Comparison of ENCODE assay signal across 16 cellular contexts in the genomic region with DNA sequence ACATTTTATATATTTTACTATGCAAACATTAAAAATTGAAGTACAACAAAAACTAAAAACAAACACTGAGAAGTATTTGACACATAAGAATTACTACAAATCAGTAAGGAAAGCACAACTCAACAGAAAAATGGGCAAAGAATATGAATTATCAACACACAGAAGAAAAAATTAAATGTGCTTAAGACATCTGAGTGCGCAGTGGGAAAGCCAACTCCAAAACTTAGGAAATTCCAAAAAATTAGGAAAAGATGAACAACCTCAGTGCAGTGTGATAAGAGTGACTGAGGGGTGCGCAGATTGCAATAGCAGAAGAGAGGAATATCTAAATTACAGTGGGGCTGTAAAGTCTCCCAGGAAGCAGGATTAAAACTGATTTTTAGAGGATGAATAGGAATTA. TPM values are rescaled to one million over a fixed set of nuclear protein-coding genes. Genes with fewer than 3 reads are reported as not detected.
A peak's percentile ranks its signal among the peaks of the same experiment; 100 is the strongest.
DNase-seq lines count a peak whose midpoint lies in the region; ATAC-seq and TF ChIP-seq lines count a peak whose summit lies in the region.
"Had no signal": no experiment of that assay in that cellular context is flagged by ENCODE, and none has a peak within 500 bp of the region (broad histone marks: within the 10 kb centered on the region; RNA-seq: fewer than 3 reads in every experiment).

No MANE protein-coding gene starts in this region.

- no peak for TF ChIP-seq CTCF in 22Rv1 (IDR thresholded peaks at IDR 0.05)
- no peak for TF ChIP-seq CTCF in HCT116 (IDR thresholded peaks at IDR 0.05 in 2 of 3, conservative IDR thresholded peaks at IDR 0.05 in 1 of 3; ENCODE audit: borderline replicate concordance in 1 of 3, insufficient read depth in 1 of 3, low read depth in 2 of 3, low read length in 2 of 3)
- TF ChIP-seq CTCF in osteoblast (IDR thresholded peaks at IDR 0.05; ENCODE audit: extremely low read depth, low read depth, low read length): no peak

- H3K36me3 Mint-ChIP-seq in dendritic cell treated with granulocyte-macrophage colony-stimulating factor and Interleukin-4, amounts not matched to agents 40 ng/mL and 50 ng/mL, for 4 days (ENCODE audit: low read depth): peaks cover 12% of the 10 kb centered on the region
- H3K36me3 Mint-ChIP-seq in naive thymus-derived CD4-positive, alpha-beta T cell: peaks cover 0 to 18% (median 7%) of the 10 kb centered on the region in 5 donors
- peaks cover 17% of the 10 kb centered on the region for H3K36me3 Mint-ChIP-seq in activated CD4-positive, alpha-beta T cell treated with anti-CD3 and anti-CD28 coated beads, Interleukin-2, amount 10 ng/mL, durations not matched to agents 7 days and 5 days (ENCODE audit: low read depth)

- H3K9ac ChIP-seq in HCT116 (ENCODE audit: low read length): no peak overlapping the region
- H3K9ac ChIP-seq: BLaER1 treated with 17β-estradiol and CSF1 and Interleukin-3, amounts not matched to agents 10 nM and 100 nM had no signal

- no peaks in the 10 kb centered on the region for H3K9me2 ChIP-seq in HCT116 (ENCODE audit: insufficient read depth)

- peaks cover 26 to 42% of the 10 kb centered on the region in 2 experiments; a peak in 3 of 4 replicates for H3K4me1 ChIP-seq in HCT116 (ENCODE audit: control insufficient read depth in 1 of 2, insufficient read depth in 2 of 2, low read length in 2 of 2)
- peaks cover 9% of the 10 kb centered on the region for H3K4me1 ChIP-seq in osteoblast (ENCODE audit: insufficient read depth, low read length)
- peaks cover 16 to 23% of the 10 kb centered on the region in 2 donors for H3K4me1 ChIP-seq in naive thymus-derived CD4-positive, alpha-beta T cell (ENCODE audit: control insufficient read depth in 2 of 2, insufficient read depth in 2 of 2, low read length in 2 of 2)

- DNase-seq in HCT116 (ENCODE audit: low read depth, low spot score): no peak
- peak; percentile 8 for DNase-seq in osteoblast (ENCODE audit: insufficient read length, low spot score, missing footprints)
- DNase-seq in COLO829 (ENCODE audit: low spot score): no peak
- DNase-seq in naive thymus-derived CD4-positive, alpha-beta T cell: no peak
- no peak for DNase-seq in activated CD4-positive, alpha-beta T cell treated with anti-CD3 and anti-CD28 coated beads, Interleukin-2, amount 10 ng/mL, durations not matched to agents 7 days and 5 days
- DNase-seq: CD8-positive, alpha-beta memory T cell; DMS153; DMS79; GDM1; GOT3; H7; IMR-90 had no signal

- no peaks in the 10 kb centered on the region for H3K9me3 ChIP-seq in HCT116 (ENCODE audit: control insufficient read depth in 1 of 2, insufficient read depth in 1 of 2, low read depth in 1 of 2, low read length in 2 of 2)
- no peaks in the 10 kb centered on the region for H3K9me3 ChIP-seq in osteoblast (ENCODE audit: low read depth, low read length)
- no peaks in the 10 kb centered on the region for H3K9me3 ChIP-seq in naive thymus-derived CD4-positive, alpha-beta T cell (ENCODE audit: control insufficient read depth in 2 of 3, low read length in 3 of 3)
- H3K9me3 ChIP-seq: BLaER1 treated with 17β-estradiol and CSF1 and Interleukin-3, amounts not matched to agents 10 nM and 100 nM had no signal

- H3K79me2 ChIP-seq in HCT116 (ENCODE audit: insufficient read depth, low read length): peaks cover 30% of the 10 kb centered on the region
- H3K79me2 ChIP-seq in osteoblast (ENCODE audit: insufficient read depth, low read length): peaks cover 30% of the 10 kb centered on the region

- peaks cover 50% of the 10 kb centered on the region for H3K4me1 Mint-ChIP-seq in dendritic cell treated with granulocyte-macrophage colony-stimulating factor and Interleukin-4, amounts not matched to agents 40 ng/mL and 50 ng/mL, for 4 days (ENCODE audit: low read depth)
- peaks cover 19 to 35% (median 30%) of the 10 kb centered on the region in 7 donors for H3K4me1 Mint-ChIP-seq in naive thymus-derived CD4-positive, alpha-beta T cell
- H3K4me1 Mint-ChIP-seq in activated CD4-positive, alpha-beta T cell treated with anti-CD3 and anti-CD28 coated beads, Interleukin-2, amount 10 ng/mL, durations not matched to agents 7 days and 5 days: peaks cover 29% of the 10 kb centered on the region

- H3K27ac ChIP-seq in 22Rv1 (peak overlapping the region; percentile 95), HCT116 (ENCODE audit: low read depth, low read length) (no peak overlapping the region), osteoblast (ENCODE audit: low read depth, low read length) (no peak overlapping the region)
- no peak overlapping the region for H3K27ac ChIP-seq in naive thymus-derived CD4-positive, alpha-beta T cell (ENCODE audit: low read depth, low read length)
- H3K27ac ChIP-seq: BLaER1 treated with 17β-estradiol and CSF1 and Interleukin-3, amounts not matched to agents 10 nM and 100 nM had no signal

- POLR2A ChIA-PET in HCT116 (lab: Charles Lee): interaction anchor here (2.0 kb wide), 2 partner anchors 48 to 144 kb away, joined by 4 to 6 read pairs; a partner anchor contains a TSS
- POLR2A ChIA-PET in naive thymus-derived CD4-positive, alpha-beta T cell (lab: Charles Lee): interaction anchor here (0.6 to 4.7 kb wide), 6 partner anchors 11 to 145 kb away, joined by 4 to 38 read pairs (median 18); a partner anchor contains a TSS
- POLR2A ChIA-PET in activated CD4-positive, alpha-beta T cell treated with anti-CD3 and anti-CD28 coated beads, Interleukin-2, amount 10 ng/mL, durations not matched to agents 7 days and 5 days (lab: Charles Lee): no interaction called here

- H3K27ac Mint-ChIP-seq in dendritic cell treated with granulocyte-macrophage colony-stimulating factor and Interleukin-4, amounts not matched to agents 40 ng/mL and 50 ng/mL, for 4 days: peak overlapping the region; percentile 78
- H3K27ac Mint-ChIP-seq in naive thymus-derived CD4-positive, alpha-beta T cell: no peak overlapping the region
- H3K27ac Mint-ChIP-seq in activated CD4-positive, alpha-beta T cell treated with anti-CD3 and anti-CD28 coated beads, Interleukin-2, amount 10 ng/mL, durations not matched to agents 7 days and 5 days: no peak overlapping the region
- H3K27ac Mint-ChIP-seq: B cell had no signal

- BruUV-seq in HCT116 (replicated peaks; lab: Mats Ljungman, UMichigan): no TSS peak

- no peak overlapping the region for H3K4me3 ChIP-seq in HCT116 (replicated peaks in 1 of 2; ENCODE audit: low read depth in 1 of 2, low read length in 2 of 2)
- H3K4me3 ChIP-seq in osteoblast (ENCODE audit: insufficient read depth, low read length): no peak overlapping the region
- no peak overlapping the region for H3K4me3 ChIP-seq in naive thymus-derived CD4-positive, alpha-beta T cell (ENCODE audit: low read length)
- H3K4me3 ChIP-seq: BLaER1 treated with 17β-estradiol and CSF1 and Interleukin-3, amounts not matched to agents 10 nM and 100 nM had no signal

- no peaks in the 10 kb centered on the region for H3K9me3 Mint-ChIP-seq in dendritic cell treated with granulocyte-macrophage colony-stimulating factor and Interleukin-4, amounts not matched to agents 40 ng/mL and 50 ng/mL, for 4 days
- H3K9me3 Mint-ChIP-seq in naive thymus-derived CD4-positive, alpha-beta T cell: no peaks in the 10 kb centered on the region
- H3K9me3 Mint-ChIP-seq in activated CD4-positive, alpha-beta T cell treated with anti-CD3 and anti-CD28 coated beads, Interleukin-2, amount 10 ng/mL, durations not matched to agents 7 days and 5 days: no peaks in the 10 kb centered on the region
- H3K9me3 Mint-ChIP-seq: CD8-positive, alpha-beta memory T cell had no signal

- TF ChIP-seq POLR2A in HCT116 (IDR thresholded peaks at IDR 0.05; ENCODE audit: borderline replicate concordance, extremely low read depth, insufficient read depth, insufficient read length): no peak

- no peak overlapping the region for H3K4me3 Mint-ChIP-seq in dendritic cell treated with granulocyte-macrophage colony-stimulating factor and Interleukin-4, amounts not matched to agents 40 ng/mL and 50 ng/mL, for 4 days
- H3K4me3 Mint-ChIP-seq in naive thymus-derived CD4-positive, alpha-beta T cell: no peak overlapping the region
- no peak overlapping the region for H3K4me3 Mint-ChIP-seq in activated CD4-positive, alpha-beta T cell treated with anti-CD3 and anti-CD28 coated beads, Interleukin-2, amount 10 ng/mL, durations not matched to agents 7 days and 5 days

- intact Hi-C loops in HCT116 (cut with micrococcal nuclease): no loop called here
- intact Hi-C loops in dendritic cell treated with granulocyte-macrophage colony-stimulating factor and Interleukin-4, amounts not matched to agents 40 ng/mL and 50 ng/mL, for 4 days (cut with micrococcal nuclease): loop anchor here (10.0 kb wide), 1 partner anchor 148 kb away; a partner anchor contains a TSS
- intact Hi-C loops in naive thymus-derived CD4-positive, alpha-beta T cell (cut with micrococcal nuclease): loop anchor here in 1 of 2 donors (10.0 kb wide), 1 partner anchor 632 kb away; a partner anchor contains a TSS

- H3K36me3 ChIP-seq in HCT116 (ENCODE audit: control insufficient read depth in 1 of 2, insufficient read depth in 2 of 2, low read length in 2 of 2): no peaks in the 10 kb centered on the region; a peak in 1 of 4 replicates
- H3K36me3 ChIP-seq in osteoblast (ENCODE audit: insufficient read depth, low read length): no peaks in the 10 kb centered on the region
- H3K36me3 ChIP-seq in naive thymus-derived CD4-positive, alpha-beta T cell (ENCODE audit: control insufficient read depth in 2 of 3, insufficient read depth in 3 of 3, low read length in 3 of 3): peaks cover 0 to 5% (median 0%) of the 10 kb centered on the region in 3 experiments

- H2AFZ ChIP-seq in HCT116 (ENCODE audit: low read depth, low read length, poor library complexity, severe bottlenecking) (peak overlapping the region; percentile 37), osteoblast (ENCODE audit: low read length) (no peak overlapping the region)

- H3K27me3 Mint-ChIP-seq in dendritic cell treated with granulocyte-macrophage colony-stimulating factor and Interleukin-4, amounts not matched to agents 40 ng/mL and 50 ng/mL, for 4 days: no peaks in the 10 kb centered on the region
- peaks cover 10 to 43% (median 15%) of the 10 kb centered on the region in 5 donors for H3K27me3 Mint-ChIP-seq in naive thymus-derived CD4-positive, alpha-beta T cell
- peaks cover 29% of the 10 kb centered on the region for H3K27me3 Mint-ChIP-seq in activated CD4-positive, alpha-beta T cell treated with anti-CD3 and anti-CD28 coated beads, Interleukin-2, amount 10 ng/mL, durations not matched to agents 7 days and 5 days

- RAD21 ChIA-PET in HCT116 (lab: Charles Lee; ENCODE audit: low non-redundant PET in 1 of 2, low total read pairs in 2 of 2, uncharacterized antibody in 2 of 2, unreplicated experiment in 2 of 2): interaction anchor here in 1 of 2 experiments (0.5 kb wide), 1 partner anchor 68 kb away, joined by 3 read pairs; a partner anchor contains a TSS

- H3K4me2 ChIP-seq in HCT116 (ENCODE audit: low read length): peak overlapping the region; percentile 44
- no peak overlapping the region for H3K4me2 ChIP-seq in osteoblast (ENCODE audit: insufficient read depth, low read length)
- H3K4me2 ChIP-seq: BLaER1 treated with 17β-estradiol and CSF1 and Interleukin-3, amounts not matched to agents 10 nM and 100 nM had no signal

- TF ChIP-seq RAD21 in HCT116 (IDR thresholded peaks at IDR 0.05; ENCODE audit: low read depth): no peak

- H3K27me3 ChIP-seq in HCT116 (ENCODE audit: insufficient read depth, low read length): no peaks in the 10 kb centered on the region
- no peaks in the 10 kb centered on the region for H3K27me3 ChIP-seq in osteoblast (ENCODE audit: insufficient read depth, low read length)
- no peaks in the 10 kb centered on the region for H3K27me3 ChIP-seq in naive thymus-derived CD4-positive, alpha-beta T cell (ENCODE audit: control insufficient read depth in 2 of 2, insufficient read depth in 2 of 2, low read length in 2 of 2)

- ATAC-seq in HCT116: no peak
- ATAC-seq in naive thymus-derived CD4-positive, alpha-beta T cell: no peak

- CTCF ChIA-PET in HCT116 (lab: Charles Lee): interaction anchor here (0.6 kb wide), 1 partner anchor 36 kb away, joined by 3 read pairs; no protein-coding TSS in a partner anchor
- CTCF ChIA-PET in naive thymus-derived CD4-positive, alpha-beta T cell (lab: Charles Lee): no interaction called here
- CTCF ChIA-PET in activated CD4-positive, alpha-beta T cell treated with anti-CD3 and anti-CD28 coated beads, Interleukin-2, amount 10 ng/mL, durations not matched to agents 7 days and 5 days (lab: Charles Lee): interaction anchor here (0.6 kb wide), 1 partner anchor 32 kb away, joined by 4 read pairs; no protein-coding TSS in a partner anchor

- H4K20me1 ChIP-seq in HCT116 (ENCODE audit: insufficient read depth) (no peaks in the 10 kb centered on the region), osteoblast (ENCODE audit: insufficient read depth, low read length) (peaks cover 20% of the 10 kb centered on the region)

RNA-seq across cellular contexts. Expression of a gene that starts 1.9 kb away (rescaled TPM):
- total RNA-seq in HCT116 (2021; ENCODE audit: unreplicated experiment) (67.2 TPM), osteoblast (56.0 and 56.1 TPM in 2 replicates)
- 27.0 and 29.1 TPM in 2 replicates for polyA plus RNA-seq in HCT116 (2012)
- total RNA-seq in naive thymus-derived CD4-positive, alpha-beta T cell: 10 to 100 TPM; 33.9 to 73.7 (median 49.0) TPM
- polyA plus RNA-seq in naive thymus-derived CD4-positive, alpha-beta T cell: 10 to 100 TPM; 10.5 to 11.9 TPM
- 10 to 100 TPM; 32.2 to 36.6 TPM for total RNA-seq in activated CD4-positive, alpha-beta T cell treated with anti-CD3 and anti-CD28 coated beads, Interleukin-2, amount 10 ng/mL, durations not matched to agents 7 days and 5 days

RNA-seq across cellular contexts. Expression of a gene that starts 51.2 kb away (rescaled TPM):
- total RNA-seq in HCT116 (2021; ENCODE audit: unreplicated experiment): 48.6 TPM
- polyA plus RNA-seq in HCT116 (2012): 59.6 and 69.9 TPM in 2 replicates
- 176 and 183 TPM in 2 replicates for total RNA-seq in osteoblast
- 100 to 1,000 TPM in 4 of 5 experiments, 10 to 100 TPM in 1; 65.0 to 178 (median 108) TPM for total RNA-seq in naive thymus-derived CD4-positive, alpha-beta T cell
- polyA plus RNA-seq in naive thymus-derived CD4-positive, alpha-beta T cell: 10 to 100 TPM; 33.9 to 60.3 TPM
- total RNA-seq in activated CD4-positive, alpha-beta T cell treated with anti-CD3 and anti-CD28 coated beads, Interleukin-2, amount 10 ng/mL, durations not matched to agents 7 days and 5 days: 10 to 100 TPM; 70.2 to 93.5 TPM
